Comparison of ENCODE assay signal across 20 cellular contexts in the genomic region with DNA sequence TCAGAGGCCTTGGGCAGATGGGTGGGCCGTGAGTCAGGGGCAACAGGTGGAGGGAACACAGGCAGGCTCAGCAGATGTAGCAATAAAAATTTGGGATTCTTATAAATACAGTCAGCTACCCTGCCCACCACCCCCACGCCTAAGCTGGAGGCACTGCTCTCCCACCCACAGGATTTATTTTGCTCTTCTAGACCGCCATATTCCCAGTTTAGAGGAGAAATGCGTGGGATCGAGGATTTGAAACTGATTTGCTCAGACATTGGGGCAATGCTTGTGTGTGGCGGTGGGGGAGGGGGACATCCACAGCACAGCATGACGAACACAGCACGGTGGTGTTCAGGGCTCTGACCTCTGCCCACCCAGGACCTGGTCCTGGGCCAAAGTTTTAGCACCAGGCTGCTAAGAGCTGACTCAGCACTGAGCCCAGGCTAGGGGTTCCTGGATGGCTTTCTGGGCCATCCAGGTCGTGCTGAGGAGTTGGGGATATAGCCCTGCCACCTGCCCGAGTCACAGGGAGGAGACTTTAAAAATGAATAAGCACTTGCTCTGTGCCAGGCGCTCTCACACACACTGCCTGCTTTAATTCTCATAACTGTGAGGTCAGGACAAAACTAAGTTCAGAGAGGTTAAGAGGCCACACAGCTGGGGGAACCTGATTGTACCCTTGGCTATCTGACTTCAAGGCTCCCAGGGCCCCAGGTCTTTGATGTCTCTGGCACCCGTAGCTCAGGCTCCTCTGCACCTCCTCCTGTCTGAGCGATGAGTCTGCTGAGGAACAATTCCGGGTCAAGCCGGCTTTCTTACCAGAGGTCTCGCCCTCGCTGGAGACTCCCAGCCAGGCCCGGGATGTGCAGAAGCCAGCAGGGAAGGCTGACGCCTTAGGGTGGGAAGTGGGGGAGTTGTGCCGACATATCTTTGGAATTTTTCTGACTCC. TPM values are rescaled to one million over a fixed set of nuclear protein-coding genes. Genes with fewer than 3 reads are reported as not detected.
A peak's percentile ranks its signal among the peaks of the same experiment; 100 is the strongest.
DNase-seq lines count a peak whose midpoint lies in the region; TF ChIP-seq lines count a peak whose summit lies in the region.
"Had no signal": no experiment of that assay in that cellular context is flagged by ENCODE, and none has a peak within 500 bp of the region (broad histone marks: within the 10 kb centered on the region; RNA-seq: fewer than 3 reads in every experiment).

No MANE protein-coding gene starts in this region.

- no peak for TF ChIP-seq EP300 in ovary (IDR thresholded peaks at IDR 0.05)

- H3K4me2 ChIP-seq in mammary epithelial cell (ENCODE audit: insufficient read depth, low read depth, low read length) = no peak overlapping the region
- H3K4me2 ChIP-seq: hepatocyte had no signal

- DNase-seq in breast epithelium (ENCODE audit: low spot score in 2 of 2) = no peak
- no peak for DNase-seq in mammary epithelial cell
- DNase-seq in fibroblast of pulmonary artery (ENCODE audit: low read depth) = peak; percentile 31
- peak; percentile 41 to 73 (median 55) for DNase-seq in ovary
- no peak for DNase-seq in NCI-H510A (lab: John Stamatoyannopoulos, UW)
- DNase-seq in stimulated activated naive CD4-positive, alpha-beta T cell treated with Interleukin-2 at 50 U/mL for 16 hours (lab: John Stamatoyannopoulos, UW) = no peak
- DNase-seq in activated CD4-positive, alpha-beta T cell treated with anti-CD3 and anti-CD28 coated beads for 48 hours = no peak
- no peak for DNase-seq in NCI-H510A treated with DMSO at 0.1 percent for 48 hours (lab: John Stamatoyannopoulos, UW)
- DNase-seq: ACHN; activated gamma-delta T cell; CD4-positive, alpha-beta memory T cell; kidney; midbrain; MV-4-11; NCI-H2081; occipital lobe; small intestine; T-cell; WERI-Rb-1 had no signal

- H3K36me3 ChIP-seq in breast epithelium (no peaks in the 10 kb centered on the region), mammary epithelial cell (ENCODE audit: insufficient read depth, low read length) (no peaks in the 10 kb centered on the region), ovary (no peaks in the 10 kb centered on the region)
- H3K36me3 ChIP-seq: WERI-Rb-1 had no signal

- WGBS in mammary epithelial cell (ENCODE audit: low coverage, missing lambda C conversion rate) = 86% methylated on average over 17 of the region's 20 CpGs
- 51 to 53% (median 52%) methylated on average over 20 of the region's 20 CpGs for WGBS in ovary, 3 donors

- intact Hi-C loops in breast epithelium (cut with DNase I; ENCODE audit: low total_unique reads) (no loop called here), mammary epithelial cell (cut with micrococcal nuclease) (no loop called here), ovary (cut with DNase I) (no loop called here)

- CTCF ChIA-PET in mammary epithelial cell (lab: Charles Lee; ENCODE audit: low non-redundant PET) = no interaction called here

- no peak overlapping the region for H3K9ac ChIP-seq in mammary epithelial cell (ENCODE audit: insufficient read depth, low read length)

- no peaks in the 10 kb centered on the region for H3K27me3 ChIP-seq in breast epithelium
- no peaks in the 10 kb centered on the region for H3K27me3 ChIP-seq in mammary epithelial cell (ENCODE audit: insufficient read depth, low read length)
- H3K27me3 ChIP-seq in ovary = no peaks in the 10 kb centered on the region
- H3K27me3 ChIP-seq: hepatocyte had no signal

- H3K4me1 ChIP-seq in breast epithelium (peaks cover 0 to 13% of the 10 kb centered on the region in 2 donors), mammary epithelial cell (ENCODE audit: insufficient read depth, low read length) (peaks cover 22% of the 10 kb centered on the region), ovary (ENCODE audit: insufficient read depth) (peaks cover 18% of the 10 kb centered on the region)

- no peaks in the 10 kb centered on the region for H4K20me1 ChIP-seq in mammary epithelial cell (ENCODE audit: insufficient read depth, low read length)

- H3K4me3 ChIP-seq in breast epithelium (no peak overlapping the region), mammary epithelial cell (replicated peaks in 1 of 3; ENCODE audit: insufficient read depth in 1 of 3, low read depth in 2 of 3, low read length in 3 of 3) (no peak overlapping the region), fibroblast of pulmonary artery (replicated peaks; ENCODE audit: low read depth, low read length) (no peak overlapping the region), ovary (no peak overlapping the region)
- H3K4me3 ChIP-seq: hepatocyte had no signal

- TF ChIP-seq CTCF in breast epithelium (IDR thresholded peaks at IDR 0.05) (no peak), mammary epithelial cell (conservative IDR thresholded peaks at IDR 0.05 in 1 of 2, IDR thresholded peaks at IDR 0.05 in 1 of 2; ENCODE audit: extremely low read depth in 1 of 2, insufficient read depth in 1 of 2, low read depth in 1 of 2, low read length in 2 of 2) (no peak), fibroblast of pulmonary artery (IDR thresholded peaks at IDR 0.05; ENCODE audit: low read length, missing control alignments) (no peak), ovary (IDR thresholded peaks at IDR 0.05) (no peak)

- no peaks in the 10 kb centered on the region for H3K79me2 ChIP-seq in mammary epithelial cell (ENCODE audit: insufficient read depth, low read length)
- H3K79me2 ChIP-seq: hepatocyte had no signal

- H2AFZ ChIP-seq in mammary epithelial cell (ENCODE audit: low read depth, low read length) = no peak overlapping the region
- H2AFZ ChIP-seq: hepatocyte had no signal

- BruUV-seq in mammary epithelial cell (replicated peaks; lab: Mats Ljungman, UMichigan) = no TSS peak

- peak overlapping the region; percentile 19 to 68 for H3K27ac ChIP-seq in breast epithelium
- no peak overlapping the region for H3K27ac ChIP-seq in mammary epithelial cell (ENCODE audit: insufficient read depth, low read depth, low read length)
- H3K27ac ChIP-seq in ovary = peak overlapping the region in 1 of 2 donors; percentile 16
- H3K27ac ChIP-seq: hepatocyte, WERI-Rb-1 had no signal

- no peaks in the 10 kb centered on the region for H3K9me3 ChIP-seq in breast epithelium
- no peaks in the 10 kb centered on the region for H3K9me3 ChIP-seq in mammary epithelial cell (replicated peaks; ENCODE audit: insufficient read depth, low read length)
- H3K9me3 ChIP-seq in ovary = no peaks in the 10 kb centered on the region

- TF ChIP-seq POLR2A in breast epithelium (IDR thresholded peaks at IDR 0.05) (no peak), ovary (IDR thresholded peaks at IDR 0.05) (no peak)

- in situ Hi-C loops in mammary epithelial cell (cut with MboI; ENCODE audit: low sequenced_read_pairs in 2 of 2) = loop anchor here in 1 of 2 donors (10.0 kb wide), 1 partner anchor 226 kb away; a partner anchor contains a TSS

- dilution Hi-C loops in mammary epithelial cell (cut with HindIII; ENCODE audit: low sequenced_read_pairs) = no loop called here

RNA-seq across cellular contexts. Expression of a gene that starts 29.4 kb away (rescaled TPM):
- 10 to 100 TPM; 28.2 to 54.7 (median 54.4) TPM for total RNA-seq in breast epithelium
- 10 to 100 TPM in 1 of 2 donors, 1 to 10 TPM in 1; 5.6 to 29.5 TPM for total RNA-seq in mammary epithelial cell
- polyA plus RNA-seq in mammary epithelial cell = 9.9 TPM
- polyA minus RNA-seq in mammary epithelial cell = 7.5 TPM
- 10 to 100 TPM; 24.2 to 57.6 (median 44.3) TPM for total RNA-seq in ovary
- 10 to 100 TPM; 13.1 to 48.6 TPM for polyA plus RNA-seq in ovary

Comparison
In these comparisons a context has a peak if more than half of its experiments do, and no peak if none do; other contexts are left out.
1. DNase-seq: peak in fibroblast of pulmonary artery (single experiment) and ovary (5 of 5); none in breast epithelium (0 of 2), mammary epithelial cell (single experiment), NCI-H510A (single experiment), stimulated activated naive CD4-positive, alpha-beta T cell treated with Interleukin-2 at 50 U/mL for 16 hours (single experiment), activated CD4-positive, alpha-beta T cell treated with anti-CD3 and anti-CD28 coated beads for 48 hours (single experiment) and NCI-H510A treated with DMSO at 0.1 percent for 48 hours (single experiment).